In genomic region chr12:42422785-42423184, GRCh38 we compare ENCODE assay signal across 20 cellular contexts.
A peak's percentile ranks its signal among the peaks of the same experiment; 100 is the strongest.
DNase-seq lines count a peak whose midpoint lies in the region; ATAC-seq and TF ChIP-seq lines count a peak whose summit lies in the region.
"Had no signal": no experiment of that assay in that cellular context is flagged by ENCODE, and none has a peak within 500 bp of the region (broad histone marks: within the 10 kb centered on the region; RNA-seq: fewer than 3 reads in every experiment).

No MANE protein-coding gene starts in this region.

- WGBS in spleen, 5 donors: 76 to 91% (median 85%) methylated on average over 1 of the region's 1 CpG

- intact Hi-C loops in left ventricle myocardium inferior (cut with micrococcal nuclease) (no loop called here), left ventricle myocardium superior (cut with micrococcal nuclease) (no loop called here), spleen (cut with DNase I; ENCODE audit: low total_unique reads) (no loop called here), Caco-2 (cut with micrococcal nuclease; ENCODE audit: unreplicated experiment) (no loop called here)

- H3K4me3 ChIP-seq in left ventricle myocardium inferior (no peak overlapping the region), brain microvascular endothelial cell (ENCODE audit: low read depth, low read length) (no peak overlapping the region), spleen (no peak overlapping the region), Caco-2 (ENCODE audit: low read depth, low read length) (no peak overlapping the region)
- H3K4me3 ChIP-seq: body of pancreas had no signal

- H3K27ac ChIP-seq in left ventricle myocardium inferior (replicated peaks): peak overlapping the region; percentile 59
- peak overlapping the region; percentile 83 for H3K27ac ChIP-seq in brain microvascular endothelial cell
- H3K27ac ChIP-seq in spleen: peak overlapping the region in 1 of 8 donors; percentile 3
- H3K27ac ChIP-seq: body of pancreas had no signal

- H3K36me3 Mint-ChIP-seq in Caco-2 (ENCODE audit: insufficient read depth, unreplicated experiment): peaks cover 19% of the 10 kb centered on the region

- in situ Hi-C loops in brain microvascular endothelial cell (cut with HindIII; ENCODE audit: low pct_ligation_motif_present, low sequenced_read_pairs): no loop called here

- no peak for TF ChIP-seq CTCF in left ventricle myocardium inferior (IDR thresholded peaks at IDR 0.05; ENCODE audit: borderline replicate concordance)
- no peak for TF ChIP-seq CTCF in brain microvascular endothelial cell (IDR thresholded peaks at IDR 0.05; ENCODE audit: low read depth, low read length, missing control alignments)
- no peak for TF ChIP-seq CTCF in spleen (IDR thresholded peaks at IDR 0.05 in 8 of 11, conservative IDR thresholded peaks at IDR 0.05 in 3 of 11)
- no peak for TF ChIP-seq CTCF in Caco-2 (IDR thresholded peaks at IDR 0.05; ENCODE audit: insufficient read depth in 1 of 2, low read depth in 1 of 2, low read length in 1 of 2, severe bottlenecking in 1 of 2, unreplicated experiment in 1 of 2)

- H3K4me1 Mint-ChIP-seq in stimulated activated naive CD8-positive, alpha-beta T cell treated with anti-CD3 and anti-CD28 coated beads, Interleukin-15, amount 100 ng/mL, for 72 hours: peaks cover 11% of the 10 kb centered on the region
- peaks cover 6% of the 10 kb centered on the region for H3K4me1 Mint-ChIP-seq in Caco-2 (ENCODE audit: low read depth, unreplicated experiment)

- TF ChIP-seq POLR2A in spleen (IDR thresholded peaks at IDR 0.05): no peak

- ATAC-seq in left ventricle myocardium superior (no peak), HG02885 (IDR thresholded peaks at IDR 0.05; ENCODE audit: poor library complexity, unreplicated experiment) (peak; percentile 64)
- no peak for ATAC-seq in stimulated activated naive CD8-positive, alpha-beta T cell treated with anti-CD3 and anti-CD28 coated beads, Interleukin-15, amount 100 ng/mL, for 72 hours
- ATAC-seq: CD8-positive, alpha-beta T cell; naive thymus-derived CD4-positive, alpha-beta T cell; T-cell had no signal

- H3K9me3 ChIP-seq in left ventricle myocardium inferior (replicated peaks) (no peaks in the 10 kb centered on the region), spleen (no peaks in the 10 kb centered on the region), Caco-2 (no peaks in the 10 kb centered on the region; the same call in 1 of the 2 replicates)
- H3K9me3 ChIP-seq: body of pancreas had no signal

- H3K4me1 ChIP-seq in left ventricle myocardium inferior (peaks cover 26% of the 10 kb centered on the region), spleen (peaks cover 14 to 43% (median 31%) of the 10 kb centered on the region in 6 donors), Caco-2 (no peaks in the 10 kb centered on the region)

- H3K36me3 ChIP-seq in left ventricle myocardium inferior (no peaks in the 10 kb centered on the region), brain microvascular endothelial cell (replicated peaks) (no peaks in the 10 kb centered on the region), spleen (peaks cover 0 to 10% (median 2%) of the 10 kb centered on the region in 6 donors), Caco-2 (ENCODE audit: control insufficient read depth, insufficient read depth, low read length) (no peaks in the 10 kb centered on the region)

- H3K4me3 Mint-ChIP-seq in stimulated activated naive CD8-positive, alpha-beta T cell treated with anti-CD3 and anti-CD28 coated beads, Interleukin-15, amount 100 ng/mL, for 72 hours: no peak overlapping the region
- no peak overlapping the region for H3K4me3 Mint-ChIP-seq in Caco-2 (ENCODE audit: unreplicated experiment)
- H3K4me3 Mint-ChIP-seq: activated B cell treated with CpG ODN at 0.5 μM for 24 hours; CD8-positive, alpha-beta T cell; H9; naive thymus-derived CD4-positive, alpha-beta T cell; T-cell had no signal

- no peaks in the 10 kb centered on the region for H3K9me3 Mint-ChIP-seq in stimulated activated naive CD8-positive, alpha-beta T cell treated with anti-CD3 and anti-CD28 coated beads, Interleukin-15, amount 100 ng/mL, for 72 hours
- no peaks in the 10 kb centered on the region for H3K9me3 Mint-ChIP-seq in Caco-2 (ENCODE audit: unreplicated experiment)
- H3K9me3 Mint-ChIP-seq: activated B cell treated with CpG ODN at 0.5 μM for 24 hours; CD8-positive, alpha-beta T cell; H9; naive thymus-derived CD4-positive, alpha-beta T cell; T-cell had no signal

- no peaks in the 10 kb centered on the region for H3K27me3 Mint-ChIP-seq in stimulated activated naive CD8-positive, alpha-beta T cell treated with anti-CD3 and anti-CD28 coated beads, Interleukin-15, amount 100 ng/mL, for 72 hours
- H3K27me3 Mint-ChIP-seq in Caco-2 (ENCODE audit: insufficient read depth, unreplicated experiment): no peaks in the 10 kb centered on the region
- H3K27me3 Mint-ChIP-seq: activated B cell treated with CpG ODN at 0.5 μM for 24 hours; naive thymus-derived CD4-positive, alpha-beta T cell; T-cell had no signal

- CTCF ChIA-PET in Caco-2 (lab: Charles Lee): no interaction called here

- POLR2A ChIA-PET in Caco-2 (lab: Charles Lee): interaction anchor here (0.8 kb wide), 1 partner anchor 399 kb away, joined by 3 read pairs; no protein-coding TSS in a partner anchor

- H3K27me3 ChIP-seq in left ventricle myocardium inferior (ENCODE audit: low read depth) (no peaks in the 10 kb centered on the region), brain microvascular endothelial cell (replicated peaks) (no peaks in the 10 kb centered on the region), spleen (replicated peaks in 1 of 7) (no peaks in the 10 kb centered on the region), Caco-2 (replicated peaks; ENCODE audit: control insufficient read depth, insufficient read depth, low read length) (no peaks in the 10 kb centered on the region)
- H3K27me3 ChIP-seq: body of pancreas had no signal

- no peak for DNase-seq in left ventricle myocardium inferior
- no peak for DNase-seq in left ventricle myocardium superior
- DNase-seq in brain microvascular endothelial cell: no peak
- no peak for DNase-seq in stimulated activated naive CD8-positive, alpha-beta T cell treated with anti-CD3 and anti-CD28 coated beads, Interleukin-15, amount 100 ng/mL, for 72 hours
- DNase-seq in spleen: no peak
- DNase-seq in activated T-cell treated with anti-CD3 and anti-CD28 coated beads, Interleukin-2, amount 50 U/mL, for 1 hour: no peak
- no peak for DNase-seq in Caco-2
- DNase-seq: ACHN; activated B cell treated with CpG ODN at 0.5 μM for 24 hours; activated CD8-positive, alpha-beta memory T cell treated with anti-CD3 and anti-CD28 coated beads for 24 hours; activated effector memory CD4-positive, alpha-beta T cell treated with Interleukin-2 at 50 U/mL for 16 hours; body of pancreas; CD8-positive, alpha-beta T cell; H9; naive thymus-derived CD4-positive, alpha-beta T cell; NCI-H2029 treated with DMSO at 0.1 percent for 48 hours; NCI-H774; substantia nigra; T-cell had no signal

- BruUV-seq in Caco-2 (replicated peaks; lab: Mats Ljungman, UMichigan): no TSS peak

- H3K27ac Mint-ChIP-seq in stimulated activated naive CD8-positive, alpha-beta T cell treated with anti-CD3 and anti-CD28 coated beads, Interleukin-15, amount 100 ng/mL, for 72 hours: no peak overlapping the region
- H3K27ac Mint-ChIP-seq in Caco-2 (ENCODE audit: unreplicated experiment): no peak overlapping the region
- H3K27ac Mint-ChIP-seq: activated B cell treated with CpG ODN at 0.5 μM for 24 hours; CD8-positive, alpha-beta T cell; H9; naive thymus-derived CD4-positive, alpha-beta T cell; T-cell had no signal
